ENCODE assay signal across 8 cellular contexts in the genomic region with DNA sequence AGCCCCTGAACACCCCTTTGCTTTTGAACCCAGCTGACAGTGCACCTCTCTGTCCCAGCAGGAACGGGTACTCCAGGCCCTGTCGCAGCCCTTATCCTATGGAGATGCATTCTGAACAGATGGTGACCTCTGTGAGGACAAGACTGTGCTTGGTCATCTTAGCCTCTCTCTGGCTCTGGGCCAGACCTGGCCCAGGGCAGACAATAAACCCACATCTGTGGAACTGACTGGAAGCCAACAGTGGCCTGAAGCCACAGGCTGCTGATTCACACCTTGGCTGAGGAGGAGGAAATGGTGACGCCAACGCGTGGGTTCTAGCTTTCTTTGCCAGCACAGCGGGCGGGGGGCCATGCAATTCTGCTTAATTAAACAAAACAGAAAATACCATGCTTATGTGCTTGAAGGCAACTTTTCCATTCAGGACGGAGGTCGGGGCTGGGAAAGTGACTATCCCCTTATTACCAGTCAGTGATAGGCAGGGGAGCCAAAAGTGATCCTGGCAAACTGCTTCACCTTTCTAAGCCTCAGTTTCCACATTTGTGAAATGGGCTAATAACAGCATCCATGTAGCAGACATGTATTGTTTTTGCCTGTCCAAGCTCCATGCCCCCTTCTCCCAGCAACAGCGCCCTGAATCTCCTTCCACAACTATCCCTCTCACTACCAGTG. TPM values are rescaled to one million over a fixed set of nuclear protein-coding genes. Genes with fewer than 3 reads are reported as not detected.
DNase-seq lines count a peak whose midpoint lies in the region; ATAC-seq and TF ChIP-seq lines count a peak whose summit lies in the region.

No MANE protein-coding gene starts in this region.

- H3K27ac ChIP-seq in uterus, result peak overlapping the region; percentile 83 to 95

- no peak for TF ChIP-seq POLR2A in uterus (IDR thresholded peaks at IDR 0.05)

- H3K4me1 ChIP-seq in uterus, result peaks cover 4 to 16% of the 10 kb centered on the region in 2 donors

- ATAC-seq in activated CD8-positive, alpha-beta T cell treated with anti-CD3 and anti-CD28 coated beads, Interleukin-2, amount 10 ng/mL, durations not matched to agents 7 days and 5 days, result peak; percentile 63
- no peak for ATAC-seq in GM21619 (IDR thresholded peaks at IDR 0.05; ENCODE audit: unreplicated experiment)

- H3K9me3 ChIP-seq in uterus, result no peaks in the 10 kb centered on the region

- H3K4me3 Mint-ChIP-seq in activated CD8-positive, alpha-beta T cell treated with anti-CD3 and anti-CD28 coated beads, Interleukin-2, amount 10 ng/mL, durations not matched to agents 7 days and 5 days, result no peak overlapping the region
- H3K4me3 Mint-ChIP-seq in progenitor cell of endocrine pancreas (ENCODE audit: low read depth), result no peak overlapping the region

- H3K9me3 Mint-ChIP-seq in activated CD8-positive, alpha-beta T cell treated with anti-CD3 and anti-CD28 coated beads, Interleukin-2, amount 10 ng/mL, durations not matched to agents 7 days and 5 days (ENCODE audit: insufficient read depth), result no peaks in the 10 kb centered on the region
- no peaks in the 10 kb centered on the region for H3K9me3 Mint-ChIP-seq in progenitor cell of endocrine pancreas (ENCODE audit: low read depth)

- TF ChIP-seq CTCF in uterus (IDR thresholded peaks at IDR 0.05) (no peak), progenitor cell of endocrine pancreas (IDR thresholded peaks at IDR 0.05; ENCODE audit: unreplicated experiment) (no peak)

- no peak overlapping the region for H3K4me3 ChIP-seq in uterus

- peaks cover 11% of the 10 kb centered on the region for H3K4me1 Mint-ChIP-seq in activated CD8-positive, alpha-beta T cell treated with anti-CD3 and anti-CD28 coated beads, Interleukin-2, amount 10 ng/mL, durations not matched to agents 7 days and 5 days (ENCODE audit: low read depth)
- peaks cover 5% of the 10 kb centered on the region for H3K4me1 Mint-ChIP-seq in progenitor cell of endocrine pancreas (ENCODE audit: low read depth)

- H3K36me3 Mint-ChIP-seq in activated CD8-positive, alpha-beta T cell treated with anti-CD3 and anti-CD28 coated beads, Interleukin-2, amount 10 ng/mL, durations not matched to agents 7 days and 5 days (ENCODE audit: low read depth), result no peaks in the 10 kb centered on the region
- H3K36me3 Mint-ChIP-seq in progenitor cell of endocrine pancreas (ENCODE audit: insufficient read depth), result no peaks in the 10 kb centered on the region

- DNase-seq in A172 (ENCODE audit: low spot score) (peak; percentile 95), HT1080 (ENCODE audit: low read depth) (peak; percentile 90), fibroblast of gingiva (ENCODE audit: low read depth) (peak; percentile 97), pons (ENCODE audit: low spot score) (peak; percentile 72), uterus (peak; percentile 93 to 95), progenitor cell of endocrine pancreas (ENCODE audit: low spot score, unreplicated experiment) (no peak)
- DNase-seq in activated CD8-positive, alpha-beta T cell treated with anti-CD3 and anti-CD28 coated beads, Interleukin-2, amount 10 ng/mL, durations not matched to agents 7 days and 5 days, result peak; percentile 48

- intact Hi-C loops in uterus (cut with DNase I; ENCODE audit: low total_unique reads), result no loop called here

- CTCF ChIA-PET in activated CD8-positive, alpha-beta T cell treated with anti-CD3 and anti-CD28 coated beads, Interleukin-2, amount 10 ng/mL, durations not matched to agents 7 days and 5 days (lab: Charles Lee), result no interaction called here

- no peaks in the 10 kb centered on the region for H3K36me3 ChIP-seq in uterus

- H3K27ac Mint-ChIP-seq in activated CD8-positive, alpha-beta T cell treated with anti-CD3 and anti-CD28 coated beads, Interleukin-2, amount 10 ng/mL, durations not matched to agents 7 days and 5 days, result no peak overlapping the region
- no peak overlapping the region for H3K27ac Mint-ChIP-seq in progenitor cell of endocrine pancreas

- H3K27me3 Mint-ChIP-seq in activated CD8-positive, alpha-beta T cell treated with anti-CD3 and anti-CD28 coated beads, Interleukin-2, amount 10 ng/mL, durations not matched to agents 7 days and 5 days (ENCODE audit: low read depth), result peaks cover 17% of the 10 kb centered on the region
- no peaks in the 10 kb centered on the region for H3K27me3 Mint-ChIP-seq in progenitor cell of endocrine pancreas

- H3K27me3 ChIP-seq in uterus, result no peaks in the 10 kb centered on the region

- POLR2A ChIA-PET in activated CD8-positive, alpha-beta T cell treated with anti-CD3 and anti-CD28 coated beads, Interleukin-2, amount 10 ng/mL, durations not matched to agents 7 days and 5 days (lab: Charles Lee), result interaction anchor here (0.5 kb wide), 1 partner anchor 325 kb away, joined by 4 read pairs; no protein-coding TSS in a partner anchor

RNA-seq across cellular contexts. Expression of gene SH3PXD2B, which starts 10.8 kb away (rescaled TPM):
- total RNA-seq in A172 (2014; rRNA removed; shearing (Covaris generic)), result 13.1 and 15.0 TPM in 2 replicates
- 5.3 and 6.4 TPM in 2 replicates for total RNA-seq in HT1080 (2014; rRNA removed; shearing (Covaris generic))
- polyA plus RNA-seq in HT1080 (2015; cell fraction: cytosol; rRNA removed), result 2.3 and 2.7 TPM in 2 replicates
- polyA plus RNA-seq in HT1080 (2015; cell fraction: nucleus; rRNA removed), result 4.5 and 5.0 TPM in 2 replicates
- under 1 TPM; 0.21 to 0.23 TPM for total RNA-seq in activated CD8-positive, alpha-beta T cell treated with anti-CD3 and anti-CD28 coated beads, Interleukin-2, amount 10 ng/mL, durations not matched to agents 7 days and 5 days
- total RNA-seq in uterus, result 10 to 100 TPM; 26.1 to 82.6 (median 31.0) TPM
- total RNA-seq in progenitor cell of endocrine pancreas, result 72.4 and 79.8 TPM in 2 replicates
